ENCODE assay signal across 12 cellular contexts in the genomic region with DNA sequence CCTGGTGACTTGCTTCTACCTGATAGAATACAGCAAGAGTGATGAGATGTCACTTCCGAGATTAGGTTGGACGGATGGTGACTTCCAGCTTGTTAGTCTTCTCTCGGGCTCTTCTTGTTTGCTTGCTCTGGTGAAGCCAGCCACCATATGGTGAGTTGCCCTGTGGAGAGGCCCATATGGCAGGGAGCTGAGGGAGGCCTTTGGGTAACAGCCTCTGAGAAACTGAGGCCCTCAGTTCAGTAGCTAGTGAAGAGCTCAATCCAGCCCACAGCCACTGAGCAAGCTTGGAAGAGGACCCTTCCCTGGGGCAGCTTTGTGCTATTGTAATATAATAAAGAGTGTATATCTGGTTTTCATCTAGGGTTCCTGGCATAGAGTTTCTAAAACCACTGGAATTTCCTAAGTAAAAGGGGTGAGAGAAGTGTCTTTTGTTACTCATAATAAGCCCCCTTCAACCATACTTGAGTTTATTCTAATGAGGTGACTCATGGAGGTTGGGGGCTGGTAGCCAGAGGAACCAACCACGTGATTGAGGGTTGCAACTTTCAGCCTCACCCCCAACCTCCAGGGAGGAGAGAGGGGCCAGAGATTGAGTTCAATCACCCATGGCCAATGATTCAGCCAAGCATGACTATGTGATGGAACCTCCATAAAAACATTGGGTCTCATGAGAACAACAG. TPM values are rescaled to one million over a fixed set of nuclear protein-coding genes. Genes with fewer than 3 reads are reported as not detected.
DNase-seq lines count a peak whose midpoint lies in the region; ATAC-seq and TF ChIP-seq lines count a peak whose summit lies in the region.
"Had no signal": no experiment of that assay in that cellular context is flagged by ENCODE, and none has a peak within 500 bp of the region (broad histone marks: within the 10 kb centered on the region; RNA-seq: fewer than 3 reads in every experiment).

No MANE protein-coding gene starts in this region.

- H3K27ac Mint-ChIP-seq in activated CD4-positive, alpha-beta memory T cell treated with anti-CD3 and anti-CD28 coated beads for 36 hours, result no peak overlapping the region
- no peak overlapping the region for H3K27ac Mint-ChIP-seq in activated CD4-positive, alpha-beta memory T cell treated with anti-CD3 and anti-CD28 coated beads, Interleukin-2, amount 10 ng/mL, durations not matched to agents 7 days and 5 days
- H3K27ac Mint-ChIP-seq: CD8-positive, alpha-beta memory T cell had no signal

- TF ChIP-seq CTCF in NB4 (IDR thresholded peaks at IDR 0.05; ENCODE audit: low read depth, low read length), result no peak
- TF ChIP-seq CTCF in esophagus squamous epithelium (IDR thresholded peaks at IDR 0.05), result no peak
- TF ChIP-seq CTCF in mucosa of descending colon (IDR thresholded peaks at IDR 0.05), result no peak

- H3K27ac ChIP-seq in esophagus squamous epithelium, result no peak overlapping the region
- H3K27ac ChIP-seq: esophagus muscularis mucosa had no signal

- H3K9me3 ChIP-seq in esophagus squamous epithelium (no peaks in the 10 kb centered on the region), mucosa of descending colon (no peaks in the 10 kb centered on the region)
- H3K9me3 ChIP-seq: esophagus muscularis mucosa had no signal

- H3K4me1 ChIP-seq in esophagus squamous epithelium, result peaks cover 0 to 22% (median 4%) of the 10 kb centered on the region in 3 donors
- H3K4me1 ChIP-seq in mucosa of descending colon (ENCODE audit: low read depth), result no peaks in the 10 kb centered on the region

- no peaks in the 10 kb centered on the region for H3K36me3 Mint-ChIP-seq in activated CD4-positive, alpha-beta memory T cell treated with anti-CD3 and anti-CD28 coated beads for 36 hours
- no peaks in the 10 kb centered on the region for H3K36me3 Mint-ChIP-seq in activated CD4-positive, alpha-beta memory T cell treated with anti-CD3 and anti-CD28 coated beads, Interleukin-2, amount 10 ng/mL, durations not matched to agents 7 days and 5 days (ENCODE audit: low read depth)
- H3K36me3 Mint-ChIP-seq: CD8-positive, alpha-beta memory T cell had no signal

- no peak for TF ChIP-seq POLR2A in NB4 (IDR thresholded peaks at IDR 0.05; ENCODE audit: extremely low read depth, insufficient read length)
- no peak for TF ChIP-seq POLR2A in esophagus squamous epithelium (IDR thresholded peaks at IDR 0.05)

- H3K36me3 ChIP-seq in esophagus squamous epithelium (no peaks in the 10 kb centered on the region), mucosa of descending colon (ENCODE audit: low read depth) (no peaks in the 10 kb centered on the region)
- H3K36me3 ChIP-seq: esophagus muscularis mucosa had no signal

- POLR2A ChIA-PET in activated CD4-positive, alpha-beta memory T cell treated with anti-CD3 and anti-CD28 coated beads for 36 hours (lab: Charles Lee), result no interaction called here
- POLR2A ChIA-PET in activated CD4-positive, alpha-beta memory T cell treated with anti-CD3 and anti-CD28 coated beads, Interleukin-2, amount 10 ng/mL, durations not matched to agents 7 days and 5 days (lab: Charles Lee), result interaction anchor here (0.8 to 0.9 kb wide), 2 partner anchors 9 to 11 kb away, joined by 3 read pairs; no protein-coding TSS in a partner anchor

- peaks cover 0 to 6% (median 0%) of the 10 kb centered on the region in 4 donors for H3K27me3 ChIP-seq in esophagus squamous epithelium
- H3K27me3 ChIP-seq: esophagus muscularis mucosa had no signal

- H3K9me3 Mint-ChIP-seq in activated CD4-positive, alpha-beta memory T cell treated with anti-CD3 and anti-CD28 coated beads for 36 hours, result no peaks in the 10 kb centered on the region
- H3K9me3 Mint-ChIP-seq in activated CD4-positive, alpha-beta memory T cell treated with anti-CD3 and anti-CD28 coated beads, Interleukin-2, amount 10 ng/mL, durations not matched to agents 7 days and 5 days, result no peaks in the 10 kb centered on the region
- H3K9me3 Mint-ChIP-seq: CD8-positive, alpha-beta memory T cell had no signal

- H3K4me3 Mint-ChIP-seq in activated CD4-positive, alpha-beta memory T cell treated with anti-CD3 and anti-CD28 coated beads for 36 hours, result no peak overlapping the region
- no peak overlapping the region for H3K4me3 Mint-ChIP-seq in activated CD4-positive, alpha-beta memory T cell treated with anti-CD3 and anti-CD28 coated beads, Interleukin-2, amount 10 ng/mL, durations not matched to agents 7 days and 5 days
- H3K4me3 Mint-ChIP-seq: CD8-positive, alpha-beta memory T cell had no signal

- no peak for ATAC-seq in mucosa of descending colon
- no peak for ATAC-seq in HG02870 (IDR thresholded peaks at IDR 0.05; ENCODE audit: unreplicated experiment)

- intact Hi-C loops in activated CD4-positive, alpha-beta memory T cell treated with anti-CD3 and anti-CD28 coated beads for 36 hours (cut with micrococcal nuclease), result no loop called here
- intact Hi-C loops in esophagus squamous epithelium (cut with DNase I) (no loop called here), mucosa of descending colon (cut with DNase I, micrococcal nuclease) (no loop called here)

- WGBS in esophagus squamous epithelium, 2 donors, result 53 to 80% methylated on average over 3 to 4 of the region's 4 CpGs

- peaks cover 2% of the 10 kb centered on the region for H3K27me3 Mint-ChIP-seq in activated CD4-positive, alpha-beta memory T cell treated with anti-CD3 and anti-CD28 coated beads for 36 hours
- H3K27me3 Mint-ChIP-seq in activated CD4-positive, alpha-beta memory T cell treated with anti-CD3 and anti-CD28 coated beads, Interleukin-2, amount 10 ng/mL, durations not matched to agents 7 days and 5 days, result peaks cover 3% of the 10 kb centered on the region

- peaks cover 10% of the 10 kb centered on the region for H3K4me1 Mint-ChIP-seq in activated CD4-positive, alpha-beta memory T cell treated with anti-CD3 and anti-CD28 coated beads for 36 hours (ENCODE audit: low read depth)
- H3K4me1 Mint-ChIP-seq in activated CD4-positive, alpha-beta memory T cell treated with anti-CD3 and anti-CD28 coated beads, Interleukin-2, amount 10 ng/mL, durations not matched to agents 7 days and 5 days, result peaks cover 12% of the 10 kb centered on the region
- H3K4me1 Mint-ChIP-seq: CD8-positive, alpha-beta memory T cell had no signal

- DNase-seq in activated CD4-positive, alpha-beta memory T cell treated with anti-CD3 and anti-CD28 coated beads for 36 hours, result peak; percentile 37
- no peak for DNase-seq in activated CD4-positive, alpha-beta memory T cell treated with anti-CD3 and anti-CD28 coated beads, Interleukin-2, amount 10 ng/mL, durations not matched to agents 7 days and 5 days
- peak; percentile 81 for DNase-seq in NB4 (ENCODE audit: low read depth)
- DNase-seq in fibroblast of gingiva (ENCODE audit: low read depth), result peak; percentile 75
- DNase-seq in stimulated activated CD8-positive, alpha-beta memory T cell treated with anti-CD3 and anti-CD28 coated beads, Interleukin-4, amount 100 ng/mL, for 48 hours, result peak; percentile 68
- DNase-seq in esophagus squamous epithelium (lab: John Stamatoyannopoulos, UW), result no peak
- DNase-seq in mucosa of descending colon, result no peak
- DNase-seq: CD8-positive, alpha-beta memory T cell; NCI-H1048 had no signal

- CTCF ChIA-PET in activated CD4-positive, alpha-beta memory T cell treated with anti-CD3 and anti-CD28 coated beads for 36 hours (lab: Charles Lee), result no interaction called here
- CTCF ChIA-PET in activated CD4-positive, alpha-beta memory T cell treated with anti-CD3 and anti-CD28 coated beads, Interleukin-2, amount 10 ng/mL, durations not matched to agents 7 days and 5 days (lab: Charles Lee), result no interaction called here

- no peak overlapping the region for H3K4me3 ChIP-seq in NB4 (ENCODE audit: low read depth, low read length)
- H3K4me3 ChIP-seq in esophagus squamous epithelium, result no peak overlapping the region
- no peak overlapping the region for H3K4me3 ChIP-seq in mucosa of descending colon
- H3K4me3 ChIP-seq: esophagus muscularis mucosa had no signal

RNA-seq across cellular contexts. Expression of a gene that starts 8.0 kb away (rescaled TPM):
- 10 to 100 TPM; 12.0 to 12.8 TPM for total RNA-seq in activated CD4-positive, alpha-beta memory T cell treated with anti-CD3 and anti-CD28 coated beads for 36 hours
- 10 to 100 TPM; 25.8 to 26.0 TPM for total RNA-seq in activated CD4-positive, alpha-beta memory T cell treated with anti-CD3 and anti-CD28 coated beads, Interleukin-2, amount 10 ng/mL, durations not matched to agents 7 days and 5 days
- 10 to 100 TPM in 2 of 4 donors, 1 to 10 TPM in 2; 7.9 to 12.0 (median 9.1) TPM for total RNA-seq in esophagus squamous epithelium
- 10 to 100 TPM; 19.5 to 37.4 (median 20.7) TPM for total RNA-seq in mucosa of descending colon

RNA-seq across cellular contexts. Expression of a gene that starts 27.7 kb away (rescaled TPM):
- total RNA-seq in activated CD4-positive, alpha-beta memory T cell treated with anti-CD3 and anti-CD28 coated beads for 36 hours, result not detected
- not detected for total RNA-seq in activated CD4-positive, alpha-beta memory T cell treated with anti-CD3 and anti-CD28 coated beads, Interleukin-2, amount 10 ng/mL, durations not matched to agents 7 days and 5 days
- total RNA-seq in esophagus squamous epithelium (10 to 100 TPM in 1 of 4 donors, 1 to 10 TPM in 3; 1.3 to 14.3 (median 6.1) TPM), mucosa of descending colon (100 to 1,000 TPM in 1 of 3 donors, 10 to 100 TPM in 1, 1 to 10 TPM in 1; 4.7 to 117 (median 14.2) TPM)
- total RNA-seq: CD8-positive, alpha-beta memory T cell had no signal

RNA-seq across cellular contexts. Expression of a gene that starts 59.9 kb away (rescaled TPM):
- total RNA-seq in activated CD4-positive, alpha-beta memory T cell treated with anti-CD3 and anti-CD28 coated beads for 36 hours, result not detected
- total RNA-seq in activated CD4-positive, alpha-beta memory T cell treated with anti-CD3 and anti-CD28 coated beads, Interleukin-2, amount 10 ng/mL, durations not matched to agents 7 days and 5 days, result not detected
- not detected for total RNA-seq in esophagus squamous epithelium
- under 1 TPM in 1 of 3 donors, not detected in 2; 0.41 TPM for total RNA-seq in mucosa of descending colon
- total RNA-seq: CD8-positive, alpha-beta memory T cell; mucosa of gallbladder had no signal

Comparison
In these comparisons a context has a peak if more than half of its experiments do, and no peak if none do; other contexts are left out.
1. DNase-seq: peak in activated CD4-positive, alpha-beta memory T cell treated with anti-CD3 and anti-CD28 coated beads for 36 hours (single experiment), NB4 (single experiment), fibroblast of gingiva (single experiment) and stimulated activated CD8-positive, alpha-beta memory T cell treated with anti-CD3 and anti-CD28 coated beads, Interleukin-4, amount 100 ng/mL, for 48 hours (single experiment); none in activated CD4-positive, alpha-beta memory T cell treated with anti-CD3 and anti-CD28 coated beads, Interleukin-2, amount 10 ng/mL, durations not matched to agents 7 days and 5 days (single experiment), esophagus squamous epithelium (single experiment) and mucosa of descending colon (0 of 3).